ENCODE assay signal across 23 cellular contexts in genomic region chr5:158313739-158314464, GRCh38.
DNase-seq lines count a peak whose midpoint lies in the region; ATAC-seq lines count a peak whose summit lies in the region.
"Had no signal": no experiment of that assay in that cellular context is flagged by ENCODE, and none has a peak within 500 bp of the region (broad histone marks: within the 10 kb centered on the region; RNA-seq: fewer than 3 reads in every experiment).

No MANE protein-coding gene starts in this region.

- no peak for ATAC-seq in GM21447 (IDR thresholded peaks at IDR 0.05; ENCODE audit: unreplicated experiment)
- ATAC-seq: activated CD8-positive, alpha-beta T cell treated with anti-CD3 and anti-CD28 coated beads, Interleukin-2, amount 10 ng/mL, durations not matched to agents 7 days and 5 days; natural killer cell; stimulated activated memory B cell treated with anti-CD40 and anti-IgM and Interleukin-4, amounts not matched to agents 10 μg/mL and 1 μg/mL and 100 μg/mL, for 72 hours had no signal

- in situ Hi-C loops in G401 (cut with HindIII; ENCODE audit: low sequenced_read_pairs), result no loop called here

- DNase-seq in G401 (ENCODE audit: low spot score) (peak; percentile 94), NCI-H446 (lab: John Stamatoyannopoulos, UW) (peak; percentile 28 to 71), fibroblast of gingiva (ENCODE audit: low read depth) (peak; percentile 24), pons (ENCODE audit: low spot score) (peak; percentile 15), NCI-H1694 (lab: John Stamatoyannopoulos, UW) (no peak), NCI-H2081 (lab: John Stamatoyannopoulos, UW) (no peak)
- DNase-seq: activated CD8-positive, alpha-beta T cell treated with anti-CD3 and anti-CD28 coated beads, Interleukin-2, amount 10 ng/mL, durations not matched to agents 7 days and 5 days; Caco-2; colonic mucosa; DMS79 treated with DMSO at 0.1 percent for 48 hours; effector CD4-positive, alpha-beta T cell; GOT3; KG1; natural killer cell; NCI-H1105 treated with DMSO at 0.1 percent for 48 hours; NCI-H2029; NCI-H774; SJCRH30; stimulated activated CD4-positive, alpha-beta T cell treated with anti-CD3 and anti-CD28 coated beads, Interleukin-15, amount 100 ng/mL, for 24 hours; SW 1271; transverse colon had no signal

Comparison
In these comparisons a context has a peak if more than half of its experiments do, and no peak if none do; other contexts are left out.
1. DNase-seq: peak in G401 (single experiment), NCI-H446 (2 of 2), fibroblast of gingiva (single experiment) and pons (single experiment); none in NCI-H1694 (single experiment) and NCI-H2081 (0 of 2).